In genomic region chr17:7462474-7463367, GRCh38 we compare ENCODE assay signal across 1 cellular context.
TF ChIP-seq lines count a peak whose summit lies in the region.

No MANE protein-coding gene starts in this region.

TF ChIP-seq in HEK293, 187 proteins besides CTCF, POLR2A, EP300 and RAD21 (continued from another document):
- TF ChIP-seq, protein P1, sequence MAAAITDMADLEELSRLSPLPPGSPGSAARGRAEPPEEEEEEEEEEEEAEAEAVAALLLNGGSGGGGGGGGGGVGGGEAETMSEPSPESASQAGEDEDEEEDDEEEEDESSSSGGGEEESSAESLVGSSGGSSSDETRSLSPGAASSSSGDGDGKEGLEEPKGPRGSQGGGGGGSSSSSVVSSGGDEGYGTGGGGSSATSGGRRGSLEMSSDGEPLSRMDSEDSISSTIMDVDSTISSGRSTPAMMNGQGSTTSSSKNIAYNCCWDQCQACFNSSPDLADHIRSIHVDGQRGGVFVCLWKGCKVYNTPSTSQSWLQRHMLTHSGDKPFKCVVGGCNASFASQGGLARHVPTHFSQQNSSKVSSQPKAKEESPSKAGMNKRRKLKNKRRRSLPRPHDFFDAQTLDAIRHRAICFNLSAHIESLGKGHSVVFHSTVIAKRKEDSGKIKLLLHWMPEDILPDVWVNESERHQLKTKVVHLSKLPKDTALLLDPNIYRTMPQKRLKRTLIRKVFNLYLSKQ (tag by site-specific recombination; IDR thresholded peaks at IDR 0.05; ENCODE audit: borderline replicate concordance), result no peak
- peak; percentile 94 for TF ChIP-seq ZNF513 (tag by site-specific recombination; IDR thresholded peaks at IDR 0.05)
